31 cellular contexts compared by ENCODE assay signal in genomic region chr12:69765515-69765914, GRCh38. TPM values are rescaled to one million over a fixed set of nuclear protein-coding genes. Genes with fewer than 3 reads are reported as not detected.
"Had no signal": no experiment of that assay in that cellular context is flagged by ENCODE, and none has a peak within 500 bp of the region (broad histone marks: within the 10 kb centered on the region; RNA-seq: fewer than 3 reads in every experiment).

No MANE protein-coding gene starts in this region.

- H3K4me3 ChIP-seq: adrenal gland, body of pancreas, K562, PC-9 had no signal

- DNase-seq: activated CD4-positive, alpha-beta T cell treated with anti-CD3 and anti-CD28 coated beads for 1 hour; activated CD4-positive, alpha-beta T cell treated with anti-CD3 and anti-CD28 coated beads, Interleukin-2, amount 10 ng/mL, durations not matched to agents 24 days and 14 days; activated CD4-positive, alpha-beta T cell treated with anti-CD3 and anti-CD28 coated beads, Interleukin-2, amount 50 U/mL, for 4 hours; activated CD4-positive, CD25-positive, alpha-beta regulatory T cell; activated CD8-positive, alpha-beta T cell treated with anti-CD3 and anti-CD28 coated beads for 36 hours; activated gamma-delta T cell treated with Interleukin-2 at 50 U/mL for 16 hours; activated naive CD4-positive, alpha-beta T cell treated with anti-CD3 and anti-CD28 coated beads for 36 hours; activated T-cell treated with anti-CD3 and anti-CD28 coated beads, Interleukin-2, amount 50 U/mL, for 24 hours; adrenal gland; body of pancreas; central memory CD4-positive, alpha-beta T cell; NCI-H1105; NCI-H1417 treated with DMSO at 0.1 percent for 48 hours; NCI-H187 treated with DMSO at 0.1 percent for 48 hours; NCI-H2081 treated with DMSO at 0.1 percent for 48 hours; NCI-H2171; NCI-H510A; NCI-H526; NCI-H748 treated with DMSO at 0.1 percent for 48 hours; PC-9; Right ventricle myocardium superior; SW 1271; T-helper 1 cell; T-helper 2 cell; T-helper 9 cell had no signal

- H3K27ac ChIP-seq: adrenal gland, body of pancreas, PC-9, VCaP had no signal

- H3K4me1 ChIP-seq: adrenal gland, body of pancreas had no signal

- H3K27me3 ChIP-seq: adrenal gland, body of pancreas had no signal

- ATAC-seq: activated CD8-positive, alpha-beta T cell treated with anti-CD3 and anti-CD28 coated beads for 36 hours; activated naive CD4-positive, alpha-beta T cell treated with anti-CD3 and anti-CD28 coated beads, Interleukin-2, amount 50 U/mL, for 72 hours; body of pancreas; K562 had no signal

- H3K4me2 ChIP-seq: PC-9 had no signal

- H2AFZ ChIP-seq: PC-9 had no signal

- H3K36me3 ChIP-seq: adrenal gland had no signal

RNA-seq across cellular contexts. Expression of gene MYRFL, which starts 59.5 kb away (rescaled TPM):
- total RNA-seq: activated CD4-positive, alpha-beta T cell treated with anti-CD3 and anti-CD28 coated beads, Interleukin-2, amount 10 ng/mL, durations not matched to agents 24 days and 14 days; activated CD8-positive, alpha-beta memory T cell treated with anti-CD3 and anti-CD28 coated beads for 36 hours; activated CD8-positive, alpha-beta T cell treated with anti-CD3 and anti-CD28 coated beads for 36 hours; activated naive CD4-positive, alpha-beta T cell treated with anti-CD3 and anti-CD28 coated beads for 36 hours; activated naive CD4-positive, alpha-beta T cell treated with anti-CD3 and anti-CD28 coated beads, Interleukin-2, amount 50 U/mL, for 72 hours; activated T-helper 1 cell treated with anti-CD3 and anti-CD28 coated beads, Interleukin-12 subunit alpha, Interleukin-12 subunit beta, Interleukin-2, Interleukin-4 antibody, amounts not matched to agents 30 ng/mL and 10 ng/mL and 1 ng/mL, durations not matched to agents 14 hours and 24 hours and 36 hours; K562; M059J; PC-9 had no signal
- polyA plus RNA-seq: K562 had no signal
